ENCODE assay signal across 21 cellular contexts in genomic region chr20:19647992-19648391, GRCh38.
A peak's percentile ranks its signal among the peaks of the same experiment; 100 is the strongest.
DNase-seq lines count a peak whose midpoint lies in the region; ATAC-seq, FAIRE-seq and TF ChIP-seq lines count a peak whose summit lies in the region.
"Had no signal": no experiment of that assay in that cellular context is flagged by ENCODE, and none has a peak within 500 bp of the region (broad histone marks: within the 10 kb centered on the region; RNA-seq: fewer than 3 reads in every experiment).

No MANE protein-coding gene starts in this region.

- H3K27me3 ChIP-seq in Peyer's patch: no peaks in the 10 kb centered on the region
- H3K27me3 ChIP-seq: SJCRH30 had no signal

- no peaks in the 10 kb centered on the region for H3K36me3 ChIP-seq in Peyer's patch
- H3K36me3 ChIP-seq: SJCRH30 had no signal

- peak; percentile 59 for ATAC-seq in HG03280 (IDR thresholded peaks at IDR 0.05; ENCODE audit: unreplicated experiment)
- peak; percentile 58 for ATAC-seq in WTC11

- CTCF ChIA-PET in WTC11 (lab: Charles Lee): interaction anchor here (1.7 kb wide), 1 partner anchor 19 kb away, joined by 3 read pairs; no protein-coding TSS in a partner anchor

- TF ChIP-seq CTCF in WTC11 (IDR thresholded peaks at IDR 0.05): no peak
- TF ChIP-seq CTCF in neural crest cell (conservative IDR thresholded peaks at IDR 0.05): peak; percentile 19
- TF ChIP-seq CTCF in Peyer's patch (IDR thresholded peaks at IDR 0.05): no peak

- H3K4me1 Mint-ChIP-seq in WTC11: peaks cover 9% of the 10 kb centered on the region
- H3K4me1 Mint-ChIP-seq in neural crest cell: no peaks in the 10 kb centered on the region
- H3K4me1 Mint-ChIP-seq: CD8-positive, alpha-beta memory T cell had no signal

- FAIRE-seq in GM19239 (lab: Jason Lieb, UNC): peak; percentile 47
- FAIRE-seq: GM12891, HTR-8/SVneo had no signal

- POLR2A ChIA-PET in WTC11 (lab: Charles Lee): interaction anchor here (0.6 kb wide), 1 partner anchor 1858 kb away, joined by 4 read pairs; no protein-coding TSS in a partner anchor

- no peak overlapping the region for H3K27ac ChIP-seq in Peyer's patch
- H3K27ac ChIP-seq: PC-9, SJCRH30 had no signal

- H3K36me3 Mint-ChIP-seq in WTC11: peaks cover 3% of the 10 kb centered on the region; the same call in 1 of the 2 replicates
- H3K36me3 Mint-ChIP-seq in neural crest cell (ENCODE audit: low read depth): no peaks in the 10 kb centered on the region
- H3K36me3 Mint-ChIP-seq: CD8-positive, alpha-beta memory T cell had no signal

- no peaks in the 10 kb centered on the region for H3K4me1 ChIP-seq in Peyer's patch
- H3K4me1 ChIP-seq: SJCRH30 had no signal

- no peak overlapping the region for H3K4me3 Mint-ChIP-seq in WTC11
- H3K4me3 Mint-ChIP-seq in neural crest cell: no peak overlapping the region
- H3K4me3 Mint-ChIP-seq: CD8-positive, alpha-beta memory T cell; IgD-negative memory B cell had no signal

- H3K4me3 ChIP-seq in Peyer's patch: no peak overlapping the region
- H3K4me3 ChIP-seq: PC-9, SJCRH30 had no signal

- no peaks in the 10 kb centered on the region for H3K9me3 ChIP-seq in Peyer's patch

- H3K27ac Mint-ChIP-seq in WTC11 (no peak overlapping the region), neural crest cell (ENCODE audit: unreplicated experiment) (no peak overlapping the region)
- H3K27ac Mint-ChIP-seq: CD8-positive, alpha-beta memory T cell; IgD-negative memory B cell had no signal

- TF ChIP-seq POLR2A in Peyer's patch (IDR thresholded peaks at IDR 0.05): no peak

- H3K27me3 Mint-ChIP-seq in WTC11 (ENCODE audit: low read depth) (no peaks in the 10 kb centered on the region; the same call in 1 of the 2 replicates), neural crest cell (ENCODE audit: low read depth) (peaks cover 15% of the 10 kb centered on the region)
- H3K27me3 Mint-ChIP-seq: CD8-positive, alpha-beta memory T cell had no signal

- no peak for DNase-seq in GM19239 (ENCODE audit: insufficient read length, low spot score)
- no peak for DNase-seq in WTC11 (ENCODE audit: low spot score)
- no peak for DNase-seq in neural crest cell (ENCODE audit: low read depth, low spot score)
- no peak for DNase-seq in NCI-H82 treated with DMSO at 0.1 percent for 48 hours (lab: John Stamatoyannopoulos, UW; ENCODE audit: unreplicated experiment)
- DNase-seq in Peyer's patch: no peak
- DNase-seq in kidney glomerular epithelial cell (lab: John Stamatoyannopoulos, UW): no peak
- DNase-seq: ACHN; C1 segment of cervical spinal cord; CD8-positive, alpha-beta memory T cell; DMS 273 treated with DMSO at 0.1 percent for 48 hours; DND-41; Karpas-422; NCI-H1092; NCI-H146; NCI-H2081; PC-9; SJCRH30 had no signal

- H3K9me3 Mint-ChIP-seq in WTC11 (peaks cover 8% of the 10 kb centered on the region), neural crest cell (peaks cover 3% of the 10 kb centered on the region)

TF ChIP-seq in WTC11, 78 proteins besides CTCF, POLR2A, EP300 and RAD21:
- TF ChIP-seq, protein P1, sequence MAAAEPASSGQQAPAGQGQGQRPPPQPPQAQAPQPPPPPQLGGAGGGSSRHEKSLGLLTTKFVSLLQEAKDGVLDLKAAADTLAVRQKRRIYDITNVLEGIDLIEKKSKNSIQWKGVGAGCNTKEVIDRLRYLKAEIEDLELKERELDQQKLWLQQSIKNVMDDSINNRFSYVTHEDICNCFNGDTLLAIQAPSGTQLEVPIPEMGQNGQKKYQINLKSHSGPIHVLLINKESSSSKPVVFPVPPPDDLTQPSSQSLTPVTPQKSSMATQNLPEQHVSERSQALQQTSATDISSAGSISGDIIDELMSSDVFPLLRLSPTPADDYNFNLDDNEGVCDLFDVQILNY (CRISPR knock-in tag; IDR thresholded peaks at IDR 0.05): no peak
- TF ChIP-seq SMAD4 (CRISPR knock-in tag; IDR thresholded peaks at IDR 0.05): no peak
- no peak for TF ChIP-seq ZNF425 (CRISPR knock-in tag; conservative IDR thresholded peaks at IDR 0.05)
- TF ChIP-seq, protein P2, sequence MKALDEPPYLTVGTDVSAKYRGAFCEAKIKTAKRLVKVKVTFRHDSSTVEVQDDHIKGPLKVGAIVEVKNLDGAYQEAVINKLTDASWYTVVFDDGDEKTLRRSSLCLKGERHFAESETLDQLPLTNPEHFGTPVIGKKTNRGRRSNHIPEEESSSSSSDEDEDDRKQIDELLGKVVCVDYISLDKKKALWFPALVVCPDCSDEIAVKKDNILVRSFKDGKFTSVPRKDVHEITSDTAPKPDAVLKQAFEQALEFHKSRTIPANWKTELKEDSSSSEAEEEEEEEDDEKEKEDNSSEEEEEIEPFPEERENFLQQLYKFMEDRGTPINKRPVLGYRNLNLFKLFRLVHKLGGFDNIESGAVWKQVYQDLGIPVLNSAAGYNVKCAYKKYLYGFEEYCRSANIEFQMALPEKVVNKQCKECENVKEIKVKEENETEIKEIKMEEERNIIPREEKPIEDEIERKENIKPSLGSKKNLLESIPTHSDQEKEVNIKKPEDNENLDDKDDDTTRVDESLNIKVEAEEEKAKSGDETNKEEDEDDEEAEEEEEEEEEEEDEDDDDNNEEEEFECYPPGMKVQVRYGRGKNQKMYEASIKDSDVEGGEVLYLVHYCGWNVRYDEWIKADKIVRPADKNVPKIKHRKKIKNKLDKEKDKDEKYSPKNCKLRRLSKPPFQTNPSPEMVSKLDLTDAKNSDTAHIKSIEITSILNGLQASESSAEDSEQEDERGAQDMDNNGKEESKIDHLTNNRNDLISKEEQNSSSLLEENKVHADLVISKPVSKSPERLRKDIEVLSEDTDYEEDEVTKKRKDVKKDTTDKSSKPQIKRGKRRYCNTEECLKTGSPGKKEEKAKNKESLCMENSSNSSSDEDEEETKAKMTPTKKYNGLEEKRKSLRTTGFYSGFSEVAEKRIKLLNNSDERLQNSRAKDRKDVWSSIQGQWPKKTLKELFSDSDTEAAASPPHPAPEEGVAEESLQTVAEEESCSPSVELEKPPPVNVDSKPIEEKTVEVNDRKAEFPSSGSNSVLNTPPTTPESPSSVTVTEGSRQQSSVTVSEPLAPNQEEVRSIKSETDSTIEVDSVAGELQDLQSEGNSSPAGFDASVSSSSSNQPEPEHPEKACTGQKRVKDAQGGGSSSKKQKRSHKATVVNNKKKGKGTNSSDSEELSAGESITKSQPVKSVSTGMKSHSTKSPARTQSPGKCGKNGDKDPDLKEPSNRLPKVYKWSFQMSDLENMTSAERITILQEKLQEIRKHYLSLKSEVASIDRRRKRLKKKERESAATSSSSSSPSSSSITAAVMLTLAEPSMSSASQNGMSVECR (CRISPR knock-in tag; IDR thresholded peaks at IDR 0.05; ENCODE audit: borderline replicate concordance): no peak
- TF ChIP-seq FOXP1 (CRISPR knock-in tag; IDR thresholded peaks at IDR 0.05; ENCODE audit: borderline replicate concordance): no peak
TF ChIP-seq in WTC11: peak in this region for 0.
